10 cellular contexts compared by ENCODE assay signal in the genomic region with DNA sequence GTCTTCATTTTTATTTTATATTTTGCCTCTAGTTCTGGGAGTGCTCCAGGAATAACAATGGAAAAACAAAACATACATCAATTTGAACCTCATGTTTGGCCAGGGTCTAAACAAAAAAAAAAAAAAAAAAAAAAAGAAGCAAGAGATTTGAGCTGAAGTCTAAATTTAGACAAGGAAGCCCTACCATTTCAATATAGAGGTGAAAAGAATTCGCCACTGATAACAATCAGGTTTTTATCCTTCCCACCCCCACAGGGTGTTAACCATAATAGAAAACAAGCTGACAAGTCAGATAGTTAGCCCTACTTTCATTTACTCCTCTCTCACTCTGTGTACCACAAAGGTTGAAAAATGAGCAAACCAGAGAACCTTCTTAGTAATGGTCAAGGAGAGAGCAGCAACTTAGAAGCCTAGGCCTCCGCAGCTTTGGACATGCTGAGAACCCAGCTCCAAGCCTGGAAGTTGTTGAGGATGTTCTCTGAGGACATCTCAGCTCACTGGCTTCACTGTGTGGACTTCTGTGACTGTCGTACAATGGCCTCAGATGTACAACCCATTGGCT.
DNase-seq lines count a peak whose midpoint lies in the region; ATAC-seq lines count a peak whose summit lies in the region.
"Had no signal": no experiment of that assay in that cellular context is flagged by ENCODE, and none has a peak within 500 bp of the region (broad histone marks: within the 10 kb centered on the region; RNA-seq: fewer than 3 reads in every experiment).

No MANE protein-coding gene starts in this region.

- intact Hi-C loops in left ventricle myocardium superior (cut with micrococcal nuclease), result no loop called here
- intact Hi-C loops in Right ventricle myocardium inferior (cut with DNase I), result no loop called here
- intact Hi-C loops in activated T-helper 1 cell treated with anti-CD3 and anti-CD28 coated beads, Interleukin-12 subunit alpha, Interleukin-12 subunit beta, Interleukin-2, Interleukin-4 antibody, amounts not matched to agents 30 ng/mL and 10 ng/mL and 1 ng/mL, durations not matched to agents 14 hours and 24 hours and 36 hours (cut with micrococcal nuclease), result loop anchor here (1.0 to 10.0 kb wide), 5 partner anchors 15 to 591 kb away; no protein-coding TSS in a partner anchor
- intact Hi-C loops in head of caudate nucleus (cut with DNase I), result no loop called here

- ATAC-seq in left ventricle myocardium superior (peak; percentile 25), Right ventricle myocardium inferior (no peak), HG02885 (IDR thresholded peaks at IDR 0.05; ENCODE audit: poor library complexity, unreplicated experiment) (peak; percentile 96)

- H3K27me3 Mint-ChIP-seq in activated T-helper 1 cell treated with anti-CD3 and anti-CD28 coated beads, Interleukin-12 subunit alpha, Interleukin-12 subunit beta, Interleukin-2, Interleukin-4 antibody, amounts not matched to agents 30 ng/mL and 10 ng/mL and 1 ng/mL, durations not matched to agents 14 hours and 24 hours and 36 hours (ENCODE audit: insufficient read depth), result no peaks in the 10 kb centered on the region

- H3K4me1 Mint-ChIP-seq in activated T-helper 1 cell treated with anti-CD3 and anti-CD28 coated beads, Interleukin-12 subunit alpha, Interleukin-12 subunit beta, Interleukin-2, Interleukin-4 antibody, amounts not matched to agents 30 ng/mL and 10 ng/mL and 1 ng/mL, durations not matched to agents 14 hours and 24 hours and 36 hours (ENCODE audit: low read depth), result peaks cover 44% of the 10 kb centered on the region

- peaks cover 7% of the 10 kb centered on the region for H3K36me3 Mint-ChIP-seq in activated T-helper 1 cell treated with anti-CD3 and anti-CD28 coated beads, Interleukin-12 subunit alpha, Interleukin-12 subunit beta, Interleukin-2, Interleukin-4 antibody, amounts not matched to agents 30 ng/mL and 10 ng/mL and 1 ng/mL, durations not matched to agents 14 hours and 24 hours and 36 hours (ENCODE audit: low read depth)

- peak overlapping the region; percentile 58 for H3K27ac Mint-ChIP-seq in activated T-helper 1 cell treated with anti-CD3 and anti-CD28 coated beads, Interleukin-12 subunit alpha, Interleukin-12 subunit beta, Interleukin-2, Interleukin-4 antibody, amounts not matched to agents 30 ng/mL and 10 ng/mL and 1 ng/mL, durations not matched to agents 14 hours and 24 hours and 36 hours
- H3K27ac Mint-ChIP-seq: activated naive CD4-positive, alpha-beta T cell treated with anti-CD3 and anti-CD28 coated beads, Interleukin-2, amount 50 U/mL, for 24 hours had no signal

- no peak overlapping the region for H3K4me3 Mint-ChIP-seq in activated T-helper 1 cell treated with anti-CD3 and anti-CD28 coated beads, Interleukin-12 subunit alpha, Interleukin-12 subunit beta, Interleukin-2, Interleukin-4 antibody, amounts not matched to agents 30 ng/mL and 10 ng/mL and 1 ng/mL, durations not matched to agents 14 hours and 24 hours and 36 hours
- H3K4me3 Mint-ChIP-seq: activated naive CD4-positive, alpha-beta T cell treated with anti-CD3 and anti-CD28 coated beads, Interleukin-2, amount 50 U/mL, for 24 hours had no signal

- peaks cover 40% of the 10 kb centered on the region for H3K9me3 Mint-ChIP-seq in activated T-helper 1 cell treated with anti-CD3 and anti-CD28 coated beads, Interleukin-12 subunit alpha, Interleukin-12 subunit beta, Interleukin-2, Interleukin-4 antibody, amounts not matched to agents 30 ng/mL and 10 ng/mL and 1 ng/mL, durations not matched to agents 14 hours and 24 hours and 36 hours

- DNase-seq in left ventricle myocardium superior (no peak), Right ventricle myocardium inferior (ENCODE audit: missing footprints) (no peak), DMS153 treated with DMSO at 0.1 percent for 48 hours (lab: John Stamatoyannopoulos, UW; ENCODE audit: unreplicated experiment) (no peak), NCI-H2081 (lab: John Stamatoyannopoulos, UW) (no peak), head of caudate nucleus (no peak), cortex of kidney (lab: John Stamatoyannopoulos, UW) (no peak)
- no peak for DNase-seq in activated T-helper 1 cell treated with anti-CD3 and anti-CD28 coated beads, Interleukin-12 subunit alpha, Interleukin-12 subunit beta, Interleukin-2, Interleukin-4 antibody, amounts not matched to agents 30 ng/mL and 10 ng/mL and 1 ng/mL, durations not matched to agents 14 hours and 24 hours and 36 hours (ENCODE audit: low spot score)
- DNase-seq: mesenchymal stem cell had no signal
